1 cellular context compared by ENCODE assay signal in genomic region chr19:4640247-4641000, GRCh38.
TF ChIP-seq lines count a peak whose summit lies in the region.

No MANE protein-coding gene starts in this region.

TF ChIP-seq in K562, 482 proteins besides CTCF, POLR2A, EP300 and RAD21 (continued from another document):
- peak; percentile 37; the same call in 1 of the 2 replicates for TF ChIP-seq ZBTB33 (CRISPR knock-in tag; IDR thresholded peaks at IDR 0.05)
- TF ChIP-seq FOXP4 (CRISPR knock-in tag; IDR thresholded peaks at IDR 0.05; ENCODE audit: borderline replicate concordance) = no peak
- TF ChIP-seq KDM1A (IDR thresholded peaks at IDR 0.05) = 0 out of 4 replicates have a peak, but pooled peaks of 1 of the 2 experiments have one; percentile 1
- no peak for TF ChIP-seq ZNF780A (CRISPR knock-in tag; IDR thresholded peaks at IDR 0.05)
- TF ChIP-seq FOS (IDR thresholded peaks at IDR 0.05; ENCODE audit: extremely low read depth, insufficient read length) = no peak
- no peak for TF ChIP-seq MAFK (IDR thresholded peaks at IDR 0.05; ENCODE audit: low read length)
- TF ChIP-seq ZFP30 (CRISPR knock-in tag; IDR thresholded peaks at IDR 0.05; ENCODE audit: borderline replicate concordance) = no peak
- no peak for TF ChIP-seq FOXO4 (CRISPR knock-in tag; IDR thresholded peaks at IDR 0.05)
- TF ChIP-seq GMEB1 (CRISPR knock-in tag; IDR thresholded peaks at IDR 0.05) = no peak
- TF ChIP-seq PHF20 (IDR thresholded peaks at IDR 0.05; ENCODE audit: partially characterized antibody) = no peak
- no peak for TF ChIP-seq ZNF644 (tag; IDR thresholded peaks at IDR 0.05; ENCODE audit: low read depth)
- no peak for TF ChIP-seq ZSCAN32 (CRISPR knock-in tag; IDR thresholded peaks at IDR 0.05)
- no peak for TF ChIP-seq CHAMP1 (IDR thresholded peaks at IDR 0.05)
- no peak for TF ChIP-seq ZFP36 (IDR thresholded peaks at IDR 0.05; ENCODE audit: low read depth, low read length, partially characterized antibody)
- no peak for TF ChIP-seq POLR3A (IDR thresholded peaks at IDR 0.05; ENCODE audit: borderline replicate concordance, extremely low read depth, insufficient read depth, insufficient read length)
- TF ChIP-seq TCF15 (CRISPR knock-in tag; IDR thresholded peaks at IDR 0.05) = no peak
- TF ChIP-seq BCOR (IDR thresholded peaks at IDR 0.05) = 0 out of 2 replicates have a peak, but pooled peaks have one; percentile 1
- TF ChIP-seq NR2F6 (CRISPR knock-in tag; IDR thresholded peaks at IDR 0.05) = no peak
- TF ChIP-seq ZBTB43 (CRISPR knock-in tag; IDR thresholded peaks at IDR 0.05) = 0 out of 2 replicates have a peak, but pooled peaks have one; percentile 7
- TF ChIP-seq ZBTB11 (CRISPR knock-in tag; IDR thresholded peaks at IDR 0.05) = no peak
- TF ChIP-seq HINFP (tag; conservative IDR thresholded peaks at IDR 0.05; ENCODE audit: low read depth) = no peak
